Comparison of ENCODE assay signal across 9 cellular contexts in genomic region chr9:136364369-136364748, GRCh38. TPM values are rescaled to one million over a fixed set of nuclear protein-coding genes. Genes with fewer than 3 reads are reported as not detected.
DNase-seq lines count a peak whose midpoint lies in the region; ATAC-seq and TF ChIP-seq lines count a peak whose summit lies in the region.
"Had no signal": no experiment of that assay in that cellular context is flagged by ENCODE, and none has a peak within 500 bp of the region (broad histone marks: within the 10 kb centered on the region; RNA-seq: fewer than 3 reads in every experiment).

No MANE protein-coding gene starts in this region.

- peak overlapping the region; percentile 75 to 90 (median 86) for H3K4me2 ChIP-seq in BLaER1 treated with 17β-estradiol and CSF1 and Interleukin-3, amounts not matched to agents 10 nM and 100 nM
- H3K4me2 ChIP-seq in GM23248 (ENCODE audit: unreplicated experiment): peak overlapping the region; percentile 36

- H3K9me3 Mint-ChIP-seq in activated CD8-positive, alpha-beta T cell treated with anti-CD3 and anti-CD28 coated beads for 36 hours: no peaks in the 10 kb centered on the region
- no peaks in the 10 kb centered on the region for H3K9me3 Mint-ChIP-seq in naive thymus-derived CD4-positive, alpha-beta T cell

- CTCF ChIA-PET in activated CD8-positive, alpha-beta T cell treated with anti-CD3 and anti-CD28 coated beads for 36 hours (lab: Charles Lee): interaction anchor here (0.7 to 2.5 kb wide), 10 partner anchors 13 to 121 kb away, joined by 3 to 14 read pairs (median 4); no protein-coding TSS in a partner anchor
- CTCF ChIA-PET in naive thymus-derived CD4-positive, alpha-beta T cell (lab: Charles Lee): interaction anchor here (0.5 kb wide), 1 partner anchor 655 kb away, joined by 8 read pairs; no protein-coding TSS in a partner anchor

- no peaks in the 10 kb centered on the region for H3K79me2 ChIP-seq in GM23248 (ENCODE audit: insufficient read depth)

- H3K9me2 ChIP-seq in GM23248 (ENCODE audit: insufficient read depth): no peaks in the 10 kb centered on the region

- H3K36me3 ChIP-seq in BLaER1 treated with 17β-estradiol and CSF1 and Interleukin-3, amounts not matched to agents 10 nM and 100 nM: peaks cover 0 to 70% (median 23%) of the 10 kb centered on the region in 11 experiments; a peak in 19 of 22 replicates
- no peaks in the 10 kb centered on the region for H3K36me3 ChIP-seq in GM23248 (ENCODE audit: low read depth)
- H3K36me3 ChIP-seq in naive thymus-derived CD4-positive, alpha-beta T cell (ENCODE audit: control insufficient read depth in 2 of 3, insufficient read depth in 3 of 3, low read length in 3 of 3): peaks cover 0 to 20% (median 0%) of the 10 kb centered on the region in 3 experiments

- peaks cover 58 to 83% (median 72%) of the 10 kb centered on the region in 10 experiments for H3K4me1 ChIP-seq in BLaER1 treated with 17β-estradiol and CSF1 and Interleukin-3, amounts not matched to agents 10 nM and 100 nM
- peaks cover 25% of the 10 kb centered on the region for H3K4me1 ChIP-seq in GM23248 (ENCODE audit: insufficient read depth)
- H3K4me1 ChIP-seq in naive thymus-derived CD4-positive, alpha-beta T cell (ENCODE audit: control insufficient read depth in 2 of 2, insufficient read depth in 2 of 2, low read length in 2 of 2): peaks cover 0 to 5% of the 10 kb centered on the region in 2 donors

- H3K27me3 ChIP-seq in BLaER1 treated with 17β-estradiol and CSF1 and Interleukin-3, amounts not matched to agents 10 nM and 100 nM: no peaks in the 10 kb centered on the region
- H3K27me3 ChIP-seq in GM23248 (replicated peaks; ENCODE audit: insufficient read depth): no peaks in the 10 kb centered on the region
- no peaks in the 10 kb centered on the region for H3K27me3 ChIP-seq in naive thymus-derived CD4-positive, alpha-beta T cell (ENCODE audit: control insufficient read depth in 2 of 2, insufficient read depth in 2 of 2, low read length in 2 of 2)
- H3K27me3 ChIP-seq: body of pancreas had no signal

- no peaks in the 10 kb centered on the region for H3F3A ChIP-seq in GM23248 (ENCODE audit: insufficient read depth)

- POLR2A ChIA-PET in activated CD8-positive, alpha-beta T cell treated with anti-CD3 and anti-CD28 coated beads for 36 hours (lab: Charles Lee): interaction anchor here (0.6 to 1.9 kb wide), 14 partner anchors 9 to 375 kb away, joined by 3 to 14 read pairs (median 4); partner anchors contain the start of gene CARD9
- POLR2A ChIA-PET in naive thymus-derived CD4-positive, alpha-beta T cell (lab: Charles Lee): interaction anchor here (0.6 to 2.7 kb wide), 5 partner anchors 34 to 454 kb away, joined by 3 to 7 read pairs (median 4); partner anchors contain the start of gene GPSM1

- H3K4me3 Mint-ChIP-seq in activated CD8-positive, alpha-beta T cell treated with anti-CD3 and anti-CD28 coated beads for 36 hours: peak overlapping the region; percentile 46
- H3K4me3 Mint-ChIP-seq in naive thymus-derived CD4-positive, alpha-beta T cell: peak overlapping the region in 6 of 10 donors; percentile 32 to 78 (median 60)

- H3K36me3 Mint-ChIP-seq in activated CD8-positive, alpha-beta T cell treated with anti-CD3 and anti-CD28 coated beads for 36 hours (ENCODE audit: low read depth): peaks cover 7% of the 10 kb centered on the region
- no peaks in the 10 kb centered on the region for H3K36me3 Mint-ChIP-seq in naive thymus-derived CD4-positive, alpha-beta T cell

- DNase-seq in GM23248: no peak
- no peak for DNase-seq in activated CD8-positive, alpha-beta T cell treated with anti-CD3 and anti-CD28 coated beads for 36 hours
- DNase-seq in naive thymus-derived CD4-positive, alpha-beta T cell: no peak
- no peak for DNase-seq in activated effector memory CD4-positive, alpha-beta T cell treated with anti-CD3 and anti-CD28 coated beads, Interleukin-2, amount 50 U/mL, for 16 hours
- DNase-seq in Ammon's horn (ENCODE audit: low spot score): no peak
- no peak for DNase-seq in left lobe of liver (ENCODE audit: low spot score)

- H2AFZ ChIP-seq in GM23248: no peak overlapping the region

- H4K20me1 ChIP-seq in BLaER1 treated with 17β-estradiol and CSF1 and Interleukin-3, amounts not matched to agents 10 nM and 100 nM: peaks cover 10 to 92% (median 54%) of the 10 kb centered on the region in 11 experiments; a peak in 21 of 22 replicates
- no peaks in the 10 kb centered on the region for H4K20me1 ChIP-seq in GM23248 (ENCODE audit: insufficient read depth)

- 60 to 63% methylated on average over 22 to 24 of the region's 25 CpGs for WGBS in GM23248 (ENCODE audit: low coverage in 1 of 2, low lambda C conversion rate in 2 of 2, missing lambda C conversion rate in 2 of 2), 2 experiments

- H3K9ac ChIP-seq in BLaER1 treated with 17β-estradiol and CSF1 and Interleukin-3, amounts not matched to agents 10 nM and 100 nM: peak overlapping the region in 7 of 11 experiments; percentile 22 to 98 (median 39); a peak in 9 of 22 replicates
- H3K9ac ChIP-seq in GM23248: no peak overlapping the region

- peak overlapping the region in 7 of 10 experiments; percentile 25 to 99 (median 93); a peak in 7 of 20 replicates for H3K4me3 ChIP-seq in BLaER1 treated with 17β-estradiol and CSF1 and Interleukin-3, amounts not matched to agents 10 nM and 100 nM
- no peak overlapping the region; the same call in 1 of the 2 replicates for H3K4me3 ChIP-seq in GM23248
- no peak overlapping the region for H3K4me3 ChIP-seq in naive thymus-derived CD4-positive, alpha-beta T cell (ENCODE audit: low read length)
- H3K4me3 ChIP-seq: body of pancreas had no signal

- H3K27me3 Mint-ChIP-seq in activated CD8-positive, alpha-beta T cell treated with anti-CD3 and anti-CD28 coated beads for 36 hours: no peaks in the 10 kb centered on the region
- no peaks in the 10 kb centered on the region for H3K27me3 Mint-ChIP-seq in naive thymus-derived CD4-positive, alpha-beta T cell

- intact Hi-C loops in activated CD8-positive, alpha-beta T cell treated with anti-CD3 and anti-CD28 coated beads for 36 hours (cut with micrococcal nuclease): no loop called here
- intact Hi-C loops in naive thymus-derived CD4-positive, alpha-beta T cell (cut with micrococcal nuclease): no loop called here

- no peak for ATAC-seq in activated CD8-positive, alpha-beta T cell treated with anti-CD3 and anti-CD28 coated beads for 36 hours
- ATAC-seq in naive thymus-derived CD4-positive, alpha-beta T cell: no peak
- ATAC-seq in HG03025 (IDR thresholded peaks at IDR 0.05; ENCODE audit: low FRiP score, unreplicated experiment): no peak
- ATAC-seq in left lobe of liver: no peak

- TF ChIP-seq CTCF in activated CD8-positive, alpha-beta T cell treated with anti-CD3 and anti-CD28 coated beads for 36 hours (IDR thresholded peaks at IDR 0.05): no peak

- in situ Hi-C loops in GM23248 (cut with MboI): no loop called here

- no peak overlapping the region for H3K27ac Mint-ChIP-seq in activated CD8-positive, alpha-beta T cell treated with anti-CD3 and anti-CD28 coated beads for 36 hours
- peak overlapping the region in 1 of 9 donors; percentile 67 for H3K27ac Mint-ChIP-seq in naive thymus-derived CD4-positive, alpha-beta T cell

- H3K4me1 Mint-ChIP-seq in activated CD8-positive, alpha-beta T cell treated with anti-CD3 and anti-CD28 coated beads for 36 hours (ENCODE audit: low read depth): peaks cover 11% of the 10 kb centered on the region
- peaks cover 0 to 6% (median 0%) of the 10 kb centered on the region in 7 donors for H3K4me1 Mint-ChIP-seq in naive thymus-derived CD4-positive, alpha-beta T cell

- H3K27ac ChIP-seq in BLaER1 treated with 17β-estradiol and CSF1 and Interleukin-3, amounts not matched to agents 10 nM and 100 nM: peak overlapping the region in 4 of 11 experiments; percentile 28 to 98 (median 96); a peak in 6 of 22 replicates
- H3K27ac ChIP-seq in GM23248: no peak overlapping the region
- H3K27ac ChIP-seq in naive thymus-derived CD4-positive, alpha-beta T cell (ENCODE audit: low read depth, low read length): no peak overlapping the region

- no peaks in the 10 kb centered on the region for H3K9me3 ChIP-seq in BLaER1 treated with 17β-estradiol and CSF1 and Interleukin-3, amounts not matched to agents 10 nM and 100 nM (replicated peaks in 1 of 11)
- no peaks in the 10 kb centered on the region for H3K9me3 ChIP-seq in GM23248 (ENCODE audit: low read depth)
- no peaks in the 10 kb centered on the region for H3K9me3 ChIP-seq in naive thymus-derived CD4-positive, alpha-beta T cell (ENCODE audit: control insufficient read depth in 2 of 3, low read length in 3 of 3)
- H3K9me3 ChIP-seq: body of pancreas had no signal

RNA-seq across cellular contexts. Expression of gene DNLZ, which starts 0.8 kb away (rescaled TPM):
- 12.3 and 49.8 TPM in 2 replicates for total RNA-seq in GM23248 (2014; rRNA removed; shearing (Covaris generic))
- 25.9 and 27.1 TPM in 2 replicates for polyA plus RNA-seq in GM23248 (2016; fragmentation: Nextera tagmentation; extraction: Ambion mirVana)
- 10 to 100 TPM; 16.1 to 17.4 TPM for total RNA-seq in activated CD8-positive, alpha-beta T cell treated with anti-CD3 and anti-CD28 coated beads for 36 hours
- total RNA-seq in naive thymus-derived CD4-positive, alpha-beta T cell: 10 to 100 TPM; 17.2 to 27.5 (median 24.8) TPM
- polyA plus RNA-seq in naive thymus-derived CD4-positive, alpha-beta T cell: 10 to 100 TPM; 46.6 to 51.3 TPM
- 13.8 TPM for total RNA-seq in left lobe of liver

RNA-seq across cellular contexts. Expression of gene CARD9, which starts 9.1 kb away (rescaled TPM):
- total RNA-seq in GM23248 (2014; rRNA removed; shearing (Covaris generic)): 0.11 TPM in 1 of 2 replicates, not detected in the other
- 0.60 and 0.61 TPM in 2 replicates for polyA plus RNA-seq in GM23248 (2016; fragmentation: Nextera tagmentation; extraction: Ambion mirVana)
- 1 to 10 TPM; 6.8 to 7.1 TPM for total RNA-seq in activated CD8-positive, alpha-beta T cell treated with anti-CD3 and anti-CD28 coated beads for 36 hours
- total RNA-seq in naive thymus-derived CD4-positive, alpha-beta T cell: 10 to 100 TPM in 1 of 5 experiments, 1 to 10 TPM in 4; 1.1 to 19.9 (median 1.4) TPM
- polyA plus RNA-seq in naive thymus-derived CD4-positive, alpha-beta T cell: under 1 TPM; 0.10 to 0.18 TPM
- total RNA-seq in left lobe of liver: 2.1 TPM

RNA-seq across cellular contexts. Expression of gene SNAPC4, which starts 35.6 kb away (rescaled TPM):
- total RNA-seq in GM23248 (2014; rRNA removed; shearing (Covaris generic)): 5.2 and 8.2 TPM in 2 replicates
- 3.3 and 4.4 TPM in 2 replicates for polyA plus RNA-seq in GM23248 (2016; fragmentation: Nextera tagmentation; extraction: Ambion mirVana)
- 10 to 100 TPM; 15.5 to 17.1 TPM for total RNA-seq in activated CD8-positive, alpha-beta T cell treated with anti-CD3 and anti-CD28 coated beads for 36 hours
- total RNA-seq in naive thymus-derived CD4-positive, alpha-beta T cell: 10 to 100 TPM; 10.0 to 16.3 (median 12.8) TPM
- 1 to 10 TPM; 1.2 to 2.7 TPM for polyA plus RNA-seq in naive thymus-derived CD4-positive, alpha-beta T cell
- total RNA-seq in left lobe of liver: 7.2 TPM

RNA-seq across cellular contexts. Expression of gene GPSM1, which starts 37.0 kb away (rescaled TPM):
- 51.6 and 57.1 TPM in 2 replicates for total RNA-seq in GM23248 (2014; rRNA removed; shearing (Covaris generic))
- polyA plus RNA-seq in GM23248 (2016; fragmentation: Nextera tagmentation; extraction: Ambion mirVana): 12.4 and 13.7 TPM in 2 replicates
- 1 to 10 TPM; 8.8 to 10.0 TPM for total RNA-seq in activated CD8-positive, alpha-beta T cell treated with anti-CD3 and anti-CD28 coated beads for 36 hours
- 10 to 100 TPM in 1 of 5 experiments, 1 to 10 TPM in 4; 6.1 to 11.5 (median 8.6) TPM for total RNA-seq in naive thymus-derived CD4-positive, alpha-beta T cell
- 1 to 10 TPM in 1 of 2 donors, under 1 TPM in 1; 0.87 to 1.4 TPM for polyA plus RNA-seq in naive thymus-derived CD4-positive, alpha-beta T cell
- 4.8 TPM for total RNA-seq in left lobe of liver

RNA-seq across cellular contexts. Expression of gene ENTR1, which starts 46.1 kb away (rescaled TPM):
- 36.4 and 50.2 TPM in 2 replicates for total RNA-seq in GM23248 (2014; rRNA removed; shearing (Covaris generic))
- 11.2 and 13.0 TPM in 2 replicates for polyA plus RNA-seq in GM23248 (2016; fragmentation: Nextera tagmentation; extraction: Ambion mirVana)
- total RNA-seq in activated CD8-positive, alpha-beta T cell treated with anti-CD3 and anti-CD28 coated beads for 36 hours: 10 to 100 TPM; 65.9 to 66.8 TPM
- total RNA-seq in naive thymus-derived CD4-positive, alpha-beta T cell: 10 to 100 TPM; 56.3 to 89.0 (median 66.6) TPM
- polyA plus RNA-seq in naive thymus-derived CD4-positive, alpha-beta T cell: 10 to 100 TPM in 1 of 2 donors, 1 to 10 TPM in 1; 9.2 to 14.4 TPM
- total RNA-seq in left lobe of liver: 39.5 TPM

Comparison
In these comparisons a context has a peak if more than half of its experiments do, and no peak if none do; other contexts are left out.
1. H3K4me3 ChIP-seq: peak in BLaER1 treated with 17β-estradiol and CSF1 and Interleukin-3, amounts not matched to agents 10 nM and 100 nM (7 of 10); none in GM23248 (single experiment) and naive thymus-derived CD4-positive, alpha-beta T cell (single experiment).